Comparison of ENCODE assay signal across 7 cellular contexts in the genomic region with DNA sequence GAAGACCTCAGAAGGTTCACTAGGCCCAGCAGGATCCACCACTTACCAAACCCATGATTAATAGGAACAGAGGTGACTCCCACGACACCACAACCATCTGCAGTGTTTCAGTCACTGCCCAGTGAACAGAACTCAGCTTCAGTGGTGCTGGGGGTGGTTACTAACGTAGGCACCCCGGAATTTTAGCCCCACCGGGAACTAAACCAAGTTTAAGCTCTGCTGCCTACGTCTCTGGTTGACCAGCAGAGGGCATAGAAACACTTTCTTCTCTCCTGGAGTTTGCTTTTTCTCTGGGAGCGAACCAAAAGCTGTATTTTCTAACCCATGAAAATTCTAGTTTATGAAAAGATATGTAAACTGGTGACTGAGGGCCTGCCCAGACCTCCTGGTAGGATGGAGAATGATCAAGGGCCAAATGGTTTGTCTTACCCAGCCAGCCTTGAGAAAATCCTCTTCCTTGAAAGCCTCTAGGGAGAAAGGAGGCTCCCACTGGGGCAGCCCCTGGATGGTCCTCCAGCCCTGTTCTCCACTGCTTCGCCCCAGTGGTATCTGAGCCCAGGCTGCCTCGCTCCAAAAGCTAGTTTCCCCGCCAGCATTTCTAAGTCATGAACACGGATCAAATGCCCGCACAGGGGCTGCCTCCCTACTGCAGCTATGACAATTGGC.
A peak's percentile ranks its signal among the peaks of the same experiment; 100 is the strongest.
DNase-seq lines count a peak whose midpoint lies in the region; ATAC-seq, FAIRE-seq and TF ChIP-seq lines count a peak whose summit lies in the region.

No MANE protein-coding gene starts in this region.

- TF ChIP-seq CTCF in adrenal gland (IDR thresholded peaks at IDR 0.05) = peak; percentile 48 to 72 (median 67)
- peak; percentile 72 to 82 (median 76) for TF ChIP-seq CTCF in keratinocyte (optimal IDR thresholded peaks at IDR 0.05 in 1 of 3, IDR thresholded peaks at IDR 0.05 in 1 of 3, conservative IDR thresholded peaks at IDR 0.05 in 1 of 3; ENCODE audit: extremely low read depth in 1 of 3, insufficient read depth in 2 of 3, low read length in 3 of 3)
- TF ChIP-seq CTCF in type B pancreatic cell (conservative IDR thresholded peaks at IDR 0.05) = peak; percentile 84

- no peaks in the 10 kb centered on the region for H4K20me1 ChIP-seq in keratinocyte (ENCODE audit: control insufficient read depth, extremely low read depth, insufficient read depth, low read length)

- H3K9me3 Mint-ChIP-seq in type B pancreatic cell = no peaks in the 10 kb centered on the region
- H3K9me3 Mint-ChIP-seq in activated T-cell treated with anti-CD3 and anti-CD28 coated beads, Interleukin-2, amount 50 U/mL, for 72 hours = no peaks in the 10 kb centered on the region

- H3K4me1 Mint-ChIP-seq in type B pancreatic cell (ENCODE audit: unreplicated experiment) = peaks cover 11% of the 10 kb centered on the region
- peaks cover 30% of the 10 kb centered on the region for H3K4me1 Mint-ChIP-seq in activated T-cell treated with anti-CD3 and anti-CD28 coated beads, Interleukin-2, amount 50 U/mL, for 72 hours (ENCODE audit: low read depth)

- no peaks in the 10 kb centered on the region for H3K36me3 ChIP-seq in adrenal gland (replicated peaks in 1 of 2)
- H3K36me3 ChIP-seq in keratinocyte (ENCODE audit: control insufficient read depth in 2 of 2, extremely low read depth in 1 of 2, insufficient read depth in 2 of 2, low read length in 2 of 2) = no peaks in the 10 kb centered on the region

- no peak overlapping the region for H3K4me3 Mint-ChIP-seq in type B pancreatic cell
- no peak overlapping the region for H3K4me3 Mint-ChIP-seq in activated T-cell treated with anti-CD3 and anti-CD28 coated beads, Interleukin-2, amount 50 U/mL, for 72 hours

- WGBS in adrenal gland, 4 donors = 39 to 47% (median 44%) methylated on average over 10 to 11 of the region's 11 CpGs

- H2AFZ ChIP-seq in keratinocyte (ENCODE audit: control insufficient read depth, low read length) = no peak overlapping the region

- H3K9ac ChIP-seq in keratinocyte (ENCODE audit: control insufficient read depth, extremely low read depth, insufficient read depth, low read length) = no peak overlapping the region

- peak; percentile 81 for DNase-seq in ELR (ENCODE audit: low read depth)
- DNase-seq in KBM-7 = peak; percentile 40
- DNase-seq in adrenal gland = no peak
- DNase-seq in keratinocyte (ENCODE audit: low read depth, low spot score) = no peak
- DNase-seq in type B pancreatic cell (ENCODE audit: extremely low spot score, unreplicated experiment) = no peak
- no peak for DNase-seq in activated T-cell treated with anti-CD3 and anti-CD28 coated beads, Interleukin-2, amount 50 U/mL, for 72 hours
- no peak for DNase-seq in stimulated activated CD4-positive, alpha-beta T cell treated with anti-CD3 and anti-CD28 coated beads, Interleukin-4, amount 100 ng/mL, for 1 hour

- H3K4me3 ChIP-seq in adrenal gland (no peak overlapping the region), keratinocyte (ENCODE audit: control insufficient read depth in 2 of 3, extremely low read depth in 1 of 3, insufficient read depth in 2 of 3, low read depth in 1 of 3, low read length in 3 of 3) (no peak overlapping the region)

- H3K27me3 ChIP-seq in adrenal gland = no peaks in the 10 kb centered on the region
- H3K27me3 ChIP-seq in keratinocyte (ENCODE audit: control insufficient read depth, extremely low read depth, insufficient read depth, low read length) = peaks cover 6% of the 10 kb centered on the region

- no peak overlapping the region for H3K4me2 ChIP-seq in keratinocyte (ENCODE audit: control insufficient read depth, extremely low read depth, insufficient read depth, low read depth, low read length)

- H3K27me3 Mint-ChIP-seq in type B pancreatic cell = peaks cover 14% of the 10 kb centered on the region
- H3K27me3 Mint-ChIP-seq in activated T-cell treated with anti-CD3 and anti-CD28 coated beads, Interleukin-2, amount 50 U/mL, for 72 hours (ENCODE audit: low read depth) = peaks cover 20% of the 10 kb centered on the region

- H3K27ac ChIP-seq in adrenal gland (no peak overlapping the region), keratinocyte (ENCODE audit: control insufficient read depth, insufficient read depth, low read length) (no peak overlapping the region)

- no peaks in the 10 kb centered on the region for H3K9me1 ChIP-seq in keratinocyte (ENCODE audit: control insufficient read depth, extremely low read depth, insufficient read depth, low read length)

- H3K79me2 ChIP-seq in keratinocyte (ENCODE audit: control insufficient read depth, insufficient read depth, low read length) = no peaks in the 10 kb centered on the region

- H3K9me3 ChIP-seq in adrenal gland (replicated peaks in 1 of 3) (no peaks in the 10 kb centered on the region), keratinocyte (ENCODE audit: control insufficient read depth, low read depth, low read length) (no peaks in the 10 kb centered on the region)

- dilution Hi-C loops in keratinocyte (cut with MboI; ENCODE audit: extremely low pct_ligation_motif_present, low sequenced_read_pairs) = no loop called here

- intact Hi-C loops in adrenal gland (cut with DNase I) = no loop called here

- in situ Hi-C loops in KBM-7 (cut with MboI; ENCODE audit: low pct_unique_long_range_greater_than_20kb, low sequenced_read_pairs) = loop anchor here (25.0 kb wide), 1 partner anchor 373 kb away; a partner anchor contains a TSS

- no peak for FAIRE-seq in keratinocyte (lab: Jason Lieb, UNC)

- H3K4me1 ChIP-seq in adrenal gland (replicated peaks in 1 of 2) (no peaks in the 10 kb centered on the region), keratinocyte (ENCODE audit: control insufficient read depth, extremely low read depth, insufficient read depth, low read length) (no peaks in the 10 kb centered on the region)

- H3K36me3 Mint-ChIP-seq in type B pancreatic cell = no peaks in the 10 kb centered on the region
- H3K36me3 Mint-ChIP-seq in activated T-cell treated with anti-CD3 and anti-CD28 coated beads, Interleukin-2, amount 50 U/mL, for 72 hours (ENCODE audit: insufficient read depth in 2 of 2) = no peaks in the 10 kb centered on the region

- ATAC-seq in activated T-cell treated with anti-CD3 and anti-CD28 coated beads, Interleukin-2, amount 50 U/mL, for 72 hours (replicated peaks in 1 of 2) = no peak

- TF ChIP-seq POLR2A in adrenal gland (IDR thresholded peaks at IDR 0.05) = no peak

- H3K27ac Mint-ChIP-seq in type B pancreatic cell = no peak overlapping the region
- no peak overlapping the region for H3K27ac Mint-ChIP-seq in activated T-cell treated with anti-CD3 and anti-CD28 coated beads, Interleukin-2, amount 50 U/mL, for 72 hours

Comparison
In these comparisons a context has a peak if more than half of its experiments do, and no peak if none do; other contexts are left out.
1. DNase-seq: peak in ELR (single experiment) and KBM-7 (single experiment); none in adrenal gland (0 of 7), keratinocyte (single experiment), type B pancreatic cell (single experiment), activated T-cell treated with anti-CD3 and anti-CD28 coated beads, Interleukin-2, amount 50 U/mL, for 72 hours (0 of 2) and stimulated activated CD4-positive, alpha-beta T cell treated with anti-CD3 and anti-CD28 coated beads, Interleukin-4, amount 100 ng/mL, for 1 hour (single experiment).
2. Peak in every context shown above with its lines, with median percentiles within 50 percentile points of each other: CTCF ChIP-seq.